In the genomic region with DNA sequence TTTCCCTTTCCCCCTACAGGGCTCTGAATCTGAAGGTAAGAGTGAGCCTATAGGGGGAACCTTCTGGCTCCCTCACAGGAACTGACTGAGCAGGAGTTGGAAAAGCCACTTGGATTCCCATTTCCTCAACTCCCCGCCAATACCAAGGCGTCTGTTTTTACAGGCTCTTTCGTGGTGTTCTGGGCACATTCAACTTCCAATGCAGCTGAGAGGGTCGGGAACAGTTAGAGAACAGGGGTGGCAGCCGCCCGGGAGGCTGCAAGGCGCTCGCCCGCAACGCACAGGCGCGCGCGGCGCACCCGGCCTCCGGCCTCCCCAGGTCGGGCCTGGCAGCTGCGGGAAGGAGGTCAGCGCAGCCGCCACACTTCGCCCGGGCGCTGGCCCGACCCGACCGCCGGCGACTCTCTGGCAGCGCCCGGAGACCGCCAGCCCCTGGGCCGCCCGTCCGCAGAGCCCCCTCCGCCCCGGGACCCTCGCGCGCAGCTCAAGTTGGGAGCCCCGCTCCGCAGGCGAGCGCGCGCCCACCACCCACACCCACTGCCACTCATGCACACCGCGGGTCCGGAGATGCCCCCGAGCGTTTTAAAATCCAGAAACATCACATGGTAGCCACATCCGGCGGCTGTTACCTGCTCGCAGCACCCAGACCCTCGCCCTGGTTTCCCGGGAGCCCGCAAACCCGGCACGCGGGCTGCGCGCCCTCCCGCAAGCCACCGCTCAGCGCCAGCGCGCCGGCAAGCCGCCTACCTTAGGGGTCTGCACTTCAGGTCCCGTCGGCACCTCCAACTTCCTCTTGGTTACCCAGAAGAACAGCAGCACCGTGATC, we compare ENCODE assay signal across 8 cellular contexts. TPM values are rescaled to one million over a fixed set of nuclear protein-coding genes. Genes with fewer than 3 reads are reported as not detected.
A peak's percentile ranks its signal among the peaks of the same experiment; 100 is the strongest.
DNase-seq lines count a peak whose midpoint lies in the region; ATAC-seq and TF ChIP-seq lines count a peak whose summit lies in the region.

No MANE protein-coding gene starts in this region.

- H3K36me3 ChIP-seq in Loucy (ENCODE audit: insufficient read depth, low read length) (no peaks in the 10 kb centered on the region), mesodermal cell (ENCODE audit: control insufficient read depth, insufficient read depth, low read length) (no peaks in the 10 kb centered on the region)

- H3K27me3 ChIP-seq in Loucy (ENCODE audit: insufficient read depth, low read length, poor library complexity, severe bottlenecking): peaks cover 23% of the 10 kb centered on the region

- 2% methylated on average over 40 to 64 of the region's 72 CpGs for WGBS in mesodermal cell (ENCODE audit: insufficient coverage in 2 of 2), 2 experiments

- peak overlapping the region; percentile 39 for H3K4me2 ChIP-seq in Loucy (ENCODE audit: low read depth, low read length, poor library complexity, severe bottlenecking)

- H3F3A ChIP-seq in Loucy (ENCODE audit: low read depth): no peaks in the 10 kb centered on the region

- no peak overlapping the region for H3K27ac ChIP-seq in mesodermal cell (ENCODE audit: low read depth, low read length, severe bottlenecking)

- TF ChIP-seq CTCF in Loucy (conservative IDR thresholded peaks at IDR 0.05; ENCODE audit: low read length): no peak
- TF ChIP-seq CTCF in choroid plexus epithelial cell (conservative IDR thresholded peaks at IDR 0.05; ENCODE audit: low read depth, low read length): no peak

- no peak overlapping the region for H3K9ac ChIP-seq in Loucy (ENCODE audit: low read depth, low read length, poor library complexity, severe bottlenecking)

- peak overlapping the region; percentile 38 for H3K4me3 ChIP-seq in Loucy (ENCODE audit: low read length, poor library complexity, severe bottlenecking)
- H3K4me3 ChIP-seq in choroid plexus epithelial cell (ENCODE audit: low read depth, low read length): peak overlapping the region; percentile 46
- H3K4me3 ChIP-seq in mesodermal cell (ENCODE audit: extremely low read depth, insufficient read depth, low read length, poor library complexity, severe bottlenecking): peak overlapping the region; percentile 46

- ATAC-seq in HG03354 (IDR thresholded peaks at IDR 0.05; ENCODE audit: poor library complexity, severe bottlenecking, unreplicated experiment): no peak
- ATAC-seq in HG03039 (IDR thresholded peaks at IDR 0.05; ENCODE audit: unreplicated experiment): no peak

- no peaks in the 10 kb centered on the region for H4K20me1 ChIP-seq in Loucy (ENCODE audit: insufficient read depth, low read length, poor library complexity, severe bottlenecking)

- no peaks in the 10 kb centered on the region for H3K79me2 ChIP-seq in Loucy (ENCODE audit: insufficient read depth, low read length)

- H2AFZ ChIP-seq in Loucy (ENCODE audit: low read length): peak overlapping the region; percentile 73; the same call in 1 of the 2 replicates

- no peaks in the 10 kb centered on the region for H3K9me2 ChIP-seq in Loucy (replicated peaks; ENCODE audit: low read depth, low read length)

- H3K4me1 ChIP-seq in Loucy (ENCODE audit: insufficient read depth, low read length, poor library complexity, severe bottlenecking) (no peaks in the 10 kb centered on the region), mesodermal cell (ENCODE audit: control insufficient read depth, insufficient read depth, low read length, poor library complexity, severe bottlenecking) (no peaks in the 10 kb centered on the region)

- H3K9me3 ChIP-seq in Loucy (ENCODE audit: insufficient read depth, low read depth, low read length) (no peaks in the 10 kb centered on the region), mesodermal cell (ENCODE audit: control insufficient read depth, low read length) (no peaks in the 10 kb centered on the region)

- DNase-seq in GM03348 (ENCODE audit: low spot score): peak; percentile 42
- peak; percentile 1 for DNase-seq in choroid plexus epithelial cell (ENCODE audit: low read depth)
- no peak for DNase-seq in NCI-H2171 (lab: John Stamatoyannopoulos, UW)
- DNase-seq in NCI-H1436 (lab: John Stamatoyannopoulos, UW): no peak

RNA-seq across cellular contexts. Expression of gene GALNT14, which starts 0.8 kb away (rescaled TPM):
- 3.6 TPM for polyA plus RNA-seq in mesodermal cell (2013, experiment 1 of 2)
- 2.5 TPM for polyA plus RNA-seq in mesodermal cell (2013, experiment 2 of 2)

Comparison
In these comparisons a context has a peak if more than half of its experiments do, and no peak if none do; other contexts are left out.
1. DNase-seq: peak in GM03348 (single experiment) and choroid plexus epithelial cell (single experiment); none in NCI-H2171 (single experiment) and NCI-H1436 (single experiment).
2. Peak in every context shown above with its lines, with median percentiles within 50 percentile points of each other: H3K4me3 ChIP-seq.